Comparison of ENCODE assay signal across 8 cellular contexts in genomic region chr3:158659454-158660237, GRCh38. TPM values are rescaled to one million over a fixed set of nuclear protein-coding genes. Genes with fewer than 3 reads are reported as not detected.
DNase-seq lines count a peak whose midpoint lies in the region; ATAC-seq and TF ChIP-seq lines count a peak whose summit lies in the region.

No MANE protein-coding gene starts in this region.

- POLR2A ChIA-PET in activated CD4-positive, alpha-beta memory T cell treated with anti-CD3 and anti-CD28 coated beads, Interleukin-2, amount 10 ng/mL, durations not matched to agents 7 days and 5 days (lab: Charles Lee), result interaction anchor here (0.7 to 2.6 kb wide), 5 partner anchors 13 to 132 kb away, joined by 3 to 16 read pairs (median 3); partner anchors contain the start of genes GFM1 and LXN
- POLR2A ChIA-PET in naive thymus-derived CD4-positive, alpha-beta T cell (lab: Charles Lee), result interaction anchor here (1.3 to 3.0 kb wide), 2 partner anchors 13 to 14 kb away, joined by 4 to 9 read pairs; partner anchors contain the start of gene LXN

- H3K27ac Mint-ChIP-seq in activated CD4-positive, alpha-beta memory T cell treated with anti-CD3 and anti-CD28 coated beads, Interleukin-2, amount 10 ng/mL, durations not matched to agents 7 days and 5 days, result no peak overlapping the region
- H3K27ac Mint-ChIP-seq in naive thymus-derived CD4-positive, alpha-beta T cell, result peak overlapping the region in 4 of 9 donors; percentile 21 to 62 (median 30)

- no peaks in the 10 kb centered on the region for H3K9me3 Mint-ChIP-seq in activated CD4-positive, alpha-beta memory T cell treated with anti-CD3 and anti-CD28 coated beads, Interleukin-2, amount 10 ng/mL, durations not matched to agents 7 days and 5 days
- H3K9me3 Mint-ChIP-seq in naive thymus-derived CD4-positive, alpha-beta T cell, result no peaks in the 10 kb centered on the region

- peak overlapping the region in 1 of 11 experiments; percentile 20; a peak in 1 of 22 replicates for H3K9ac ChIP-seq in BLaER1 treated with 17β-estradiol and CSF1 and Interleukin-3, amounts not matched to agents 10 nM and 100 nM

- H3K4me1 Mint-ChIP-seq in activated CD4-positive, alpha-beta memory T cell treated with anti-CD3 and anti-CD28 coated beads, Interleukin-2, amount 10 ng/mL, durations not matched to agents 7 days and 5 days, result peaks cover 11% of the 10 kb centered on the region
- H3K4me1 Mint-ChIP-seq in naive thymus-derived CD4-positive, alpha-beta T cell, result peaks cover 0 to 17% (median 7%) of the 10 kb centered on the region in 7 donors

- H3K36me3 ChIP-seq in BLaER1 treated with 17β-estradiol and CSF1 and Interleukin-3, amounts not matched to agents 10 nM and 100 nM, result peaks cover 85 to 98% (median 91%) of the 10 kb centered on the region in 11 experiments
- peaks cover 18 to 56% (median 19%) of the 10 kb centered on the region in 3 experiments for H3K36me3 ChIP-seq in naive thymus-derived CD4-positive, alpha-beta T cell (ENCODE audit: control insufficient read depth in 2 of 3, insufficient read depth in 3 of 3, low read length in 3 of 3)
- H3K36me3 ChIP-seq in tibial nerve, result peaks cover 0 to 79% (median 7%) of the 10 kb centered on the region in 3 donors

- ATAC-seq in GM18861 (IDR thresholded peaks at IDR 0.05; ENCODE audit: unreplicated experiment), result peak; percentile 90
- ATAC-seq in HG03039 (IDR thresholded peaks at IDR 0.05; ENCODE audit: unreplicated experiment), result peak; percentile 80
- peak; percentile 92 for ATAC-seq in naive thymus-derived CD4-positive, alpha-beta T cell

- TF ChIP-seq EP300 in tibial nerve (IDR thresholded peaks at IDR 0.05), result peak in 1 of 2 donors; percentile 10

- no peaks in the 10 kb centered on the region for H3K27me3 Mint-ChIP-seq in activated CD4-positive, alpha-beta memory T cell treated with anti-CD3 and anti-CD28 coated beads, Interleukin-2, amount 10 ng/mL, durations not matched to agents 7 days and 5 days
- H3K27me3 Mint-ChIP-seq in naive thymus-derived CD4-positive, alpha-beta T cell, result no peaks in the 10 kb centered on the region

- CTCF ChIA-PET in activated CD4-positive, alpha-beta memory T cell treated with anti-CD3 and anti-CD28 coated beads, Interleukin-2, amount 10 ng/mL, durations not matched to agents 7 days and 5 days (lab: Charles Lee), result interaction anchor here (0.7 to 5.4 kb wide), 21 partner anchors 8 to 141 kb away, joined by 3 to 61 read pairs (median 7); partner anchors contain the start of genes GFM1 and LXN
- CTCF ChIA-PET in naive thymus-derived CD4-positive, alpha-beta T cell (lab: Charles Lee), result interaction anchor here (0.6 to 4.0 kb wide), 13 partner anchors 8 to 1336 kb away, joined by 3 to 36 read pairs (median 4); partner anchors contain the start of genes GFM1, LXN and MFSD1

- WGBS in tibial nerve, 2 donors, result 45 to 49% methylated on average over 7 of the region's 7 CpGs

- no peak overlapping the region for H3K4me3 ChIP-seq in BLaER1 treated with 17β-estradiol and CSF1 and Interleukin-3, amounts not matched to agents 10 nM and 100 nM
- no peak overlapping the region for H3K4me3 ChIP-seq in naive thymus-derived CD4-positive, alpha-beta T cell (ENCODE audit: low read length)
- H3K4me3 ChIP-seq in tibial nerve, result no peak overlapping the region

- no peaks in the 10 kb centered on the region for H3K27me3 ChIP-seq in BLaER1 treated with 17β-estradiol and CSF1 and Interleukin-3, amounts not matched to agents 10 nM and 100 nM
- H3K27me3 ChIP-seq in naive thymus-derived CD4-positive, alpha-beta T cell (ENCODE audit: control insufficient read depth in 2 of 2, insufficient read depth in 2 of 2, low read length in 2 of 2), result no peaks in the 10 kb centered on the region
- no peaks in the 10 kb centered on the region for H3K27me3 ChIP-seq in tibial nerve

- no peaks in the 10 kb centered on the region for H3K9me3 ChIP-seq in BLaER1 treated with 17β-estradiol and CSF1 and Interleukin-3, amounts not matched to agents 10 nM and 100 nM (replicated peaks in 1 of 11)
- no peaks in the 10 kb centered on the region for H3K9me3 ChIP-seq in naive thymus-derived CD4-positive, alpha-beta T cell (ENCODE audit: control insufficient read depth in 2 of 3, low read length in 3 of 3)
- no peaks in the 10 kb centered on the region for H3K9me3 ChIP-seq in tibial nerve

- peak overlapping the region in 7 of 11 experiments; percentile 6 to 53 (median 23); a peak in 5 of 22 replicates for H3K27ac ChIP-seq in BLaER1 treated with 17β-estradiol and CSF1 and Interleukin-3, amounts not matched to agents 10 nM and 100 nM
- no peak overlapping the region for H3K27ac ChIP-seq in epithelial cell of prostate
- no peak overlapping the region for H3K27ac ChIP-seq in naive thymus-derived CD4-positive, alpha-beta T cell (ENCODE audit: low read depth, low read length)
- peak overlapping the region in 2 of 4 donors; percentile 38 to 58 for H3K27ac ChIP-seq in tibial nerve

- H3K4me3 Mint-ChIP-seq in activated CD4-positive, alpha-beta memory T cell treated with anti-CD3 and anti-CD28 coated beads, Interleukin-2, amount 10 ng/mL, durations not matched to agents 7 days and 5 days, result no peak overlapping the region
- no peak overlapping the region for H3K4me3 Mint-ChIP-seq in naive thymus-derived CD4-positive, alpha-beta T cell

- DNase-seq in NCI-H2196 (lab: John Stamatoyannopoulos, UW; ENCODE audit: unreplicated experiment) (peak; percentile 78), epithelial cell of prostate (ENCODE audit: low read depth, low spot score) (peak; percentile 14), tibial nerve (ENCODE audit: low spot score in 2 of 2) (peak in 1 of 2 donors; percentile 82)
- peak; percentile 64 for DNase-seq in activated CD4-positive, alpha-beta memory T cell treated with anti-CD3 and anti-CD28 coated beads, Interleukin-2, amount 10 ng/mL, durations not matched to agents 7 days and 5 days
- peak in 8 of 9 donors; percentile 23 to 57 (median 39) for DNase-seq in naive thymus-derived CD4-positive, alpha-beta T cell

- TF ChIP-seq POLR2A in tibial nerve (IDR thresholded peaks at IDR 0.05), result no peak

- H3K4me2 ChIP-seq in BLaER1 treated with 17β-estradiol and CSF1 and Interleukin-3, amounts not matched to agents 10 nM and 100 nM, result no peak overlapping the region

- H3K36me3 Mint-ChIP-seq in activated CD4-positive, alpha-beta memory T cell treated with anti-CD3 and anti-CD28 coated beads, Interleukin-2, amount 10 ng/mL, durations not matched to agents 7 days and 5 days (ENCODE audit: low read depth), result peaks cover 33% of the 10 kb centered on the region
- peaks cover 6 to 36% (median 19%) of the 10 kb centered on the region in 5 donors for H3K36me3 Mint-ChIP-seq in naive thymus-derived CD4-positive, alpha-beta T cell

- H3K4me1 ChIP-seq in BLaER1 treated with 17β-estradiol and CSF1 and Interleukin-3, amounts not matched to agents 10 nM and 100 nM, result no peaks in the 10 kb centered on the region; a peak in 1 of 20 replicates
- no peaks in the 10 kb centered on the region for H3K4me1 ChIP-seq in naive thymus-derived CD4-positive, alpha-beta T cell (ENCODE audit: control insufficient read depth in 2 of 2, insufficient read depth in 2 of 2, low read length in 2 of 2)
- peaks cover 0 to 8% (median 0%) of the 10 kb centered on the region in 4 donors for H3K4me1 ChIP-seq in tibial nerve

- intact Hi-C loops in naive thymus-derived CD4-positive, alpha-beta T cell (cut with micrococcal nuclease), result loop anchor here (1.0 to 2.0 kb wide), 5 partner anchors 13 to 132 kb away; partner anchors contain the start of genes LXN (in 2 of the 2) and GFM1 (in 1 of the 2)

- TF ChIP-seq CTCF in tibial nerve (IDR thresholded peaks at IDR 0.05), result peak; percentile 43 to 61 (median 57)

- H4K20me1 ChIP-seq in BLaER1 treated with 17β-estradiol and CSF1 and Interleukin-3, amounts not matched to agents 10 nM and 100 nM, result peaks cover 0 to 22% (median 0%) of the 10 kb centered on the region in 11 experiments; a peak in 6 of 22 replicates

RNA-seq across cellular contexts. Expression of gene LXN, which starts 12.8 kb away (rescaled TPM):
- total RNA-seq in activated CD4-positive, alpha-beta memory T cell treated with anti-CD3 and anti-CD28 coated beads, Interleukin-2, amount 10 ng/mL, durations not matched to agents 7 days and 5 days, result 10 to 100 TPM; 10.3 to 11.9 TPM
- total RNA-seq in naive thymus-derived CD4-positive, alpha-beta T cell, result 10 to 100 TPM in 1 of 5 experiments, 1 to 10 TPM in 4; 2.1 to 10.9 (median 6.0) TPM
- 10 to 100 TPM; 15.9 to 18.8 TPM for polyA plus RNA-seq in naive thymus-derived CD4-positive, alpha-beta T cell
- 10 to 100 TPM in 3 of 4 donors, 1 to 10 TPM in 1; 3.3 to 18.6 (median 15.9) TPM for total RNA-seq in tibial nerve

RNA-seq across cellular contexts. Expression of gene GFM1, which starts 15.3 kb away (rescaled TPM):
- total RNA-seq in activated CD4-positive, alpha-beta memory T cell treated with anti-CD3 and anti-CD28 coated beads, Interleukin-2, amount 10 ng/mL, durations not matched to agents 7 days and 5 days, result 10 to 100 TPM; 32.4 TPM
- 10 to 100 TPM; 36.4 to 43.4 (median 41.8) TPM for total RNA-seq in naive thymus-derived CD4-positive, alpha-beta T cell
- 10 to 100 TPM; 32.9 to 41.1 TPM for polyA plus RNA-seq in naive thymus-derived CD4-positive, alpha-beta T cell
- 10 to 100 TPM; 29.4 to 48.5 (median 45.5) TPM for total RNA-seq in tibial nerve

Comparison
In these comparisons a context has a peak if more than half of its experiments do, and no peak if none do; other contexts are left out.
1. H3K27ac ChIP-seq: peak in BLaER1 treated with 17β-estradiol and CSF1 and Interleukin-3, amounts not matched to agents 10 nM and 100 nM (7 of 11); none in epithelial cell of prostate (single experiment) and naive thymus-derived CD4-positive, alpha-beta T cell (single experiment).
2. Peak in every context shown above with its lines, with median percentiles within 50 percentile points of each other: ATAC-seq.